10 cellular contexts compared by ENCODE assay signal in genomic region chr1:186511761-186512637, GRCh38. TPM values are rescaled to one million over a fixed set of nuclear protein-coding genes. Genes with fewer than 3 reads are reported as not detected.
A peak's percentile ranks its signal among the peaks of the same experiment; 100 is the strongest.
DNase-seq lines count a peak whose midpoint lies in the region; ATAC-seq and TF ChIP-seq lines count a peak whose summit lies in the region.
"Had no signal": no experiment of that assay in that cellular context is flagged by ENCODE, and none has a peak within 500 bp of the region (broad histone marks: within the 10 kb centered on the region; RNA-seq: fewer than 3 reads in every experiment).

No MANE protein-coding gene starts in this region.

- DNase-seq in DMS153 (lab: John Stamatoyannopoulos, UW) (peak; percentile 5), WTC11 (ENCODE audit: low spot score) (no peak), foreskin fibroblast (no peak), NCI-H1092 (lab: John Stamatoyannopoulos, UW) (no peak), NCI-H1436 treated with DMSO at 0.1 percent for 48 hours (lab: John Stamatoyannopoulos, UW) (no peak)
- no peak for DNase-seq in activated naive CD4-positive, alpha-beta T cell treated with anti-CD3 and anti-CD28 coated beads, Interleukin-2, amount 50 U/mL, for 72 hours (ENCODE audit: low spot score in 2 of 2)
- DNase-seq: central memory CD4-positive, alpha-beta T cell had no signal

- peaks cover under 1% of the 10 kb centered on the region for H3K9me3 Mint-ChIP-seq in WTC11
- peaks cover 10 to 20% of the 10 kb centered on the region in 2 donors for H3K9me3 Mint-ChIP-seq in activated naive CD4-positive, alpha-beta T cell treated with anti-CD3 and anti-CD28 coated beads, Interleukin-2, amount 50 U/mL, for 72 hours

- H3K27me3 Mint-ChIP-seq in WTC11 (ENCODE audit: low read depth): no peaks in the 10 kb centered on the region

- no peak overlapping the region for H3K4me3 ChIP-seq in foreskin fibroblast (ENCODE audit: low read depth in 1 of 2, low read length in 2 of 2)

- H3K4me3 Mint-ChIP-seq in WTC11: no peak overlapping the region

- H3K4me1 Mint-ChIP-seq in WTC11: peaks cover 14% of the 10 kb centered on the region

- peak; percentile 75 for ATAC-seq in GM21390 (IDR thresholded peaks at IDR 0.05; ENCODE audit: unreplicated experiment)
- ATAC-seq in HG03469 (IDR thresholded peaks at IDR 0.05; ENCODE audit: unreplicated experiment): peak; percentile 92
- peak; percentile 65 for ATAC-seq in WTC11
- no peak for ATAC-seq in activated naive CD4-positive, alpha-beta T cell treated with anti-CD3 and anti-CD28 coated beads, Interleukin-2, amount 50 U/mL, for 72 hours
- ATAC-seq: left colon had no signal

- peaks cover under 1% of the 10 kb centered on the region for H3K36me3 Mint-ChIP-seq in WTC11
- H3K36me3 Mint-ChIP-seq in activated naive CD4-positive, alpha-beta T cell treated with anti-CD3 and anti-CD28 coated beads, Interleukin-2, amount 50 U/mL, for 72 hours: peaks cover 5 to 17% of the 10 kb centered on the region in 2 donors

- CTCF ChIA-PET in WTC11 (lab: Charles Lee): interaction anchor here (3.8 kb wide), 1 partner anchor 29 kb away, joined by 11 read pairs; no protein-coding TSS in a partner anchor

- no peak overlapping the region for H3K27ac Mint-ChIP-seq in WTC11
- peak overlapping the region in 1 of 2 donors; percentile 23 for H3K27ac Mint-ChIP-seq in activated naive CD4-positive, alpha-beta T cell treated with anti-CD3 and anti-CD28 coated beads, Interleukin-2, amount 50 U/mL, for 72 hours

- POLR2A ChIA-PET in WTC11 (lab: Charles Lee): no interaction called here

- TF ChIP-seq CTCF in WTC11 (IDR thresholded peaks at IDR 0.05) (no peak), foreskin fibroblast (IDR thresholded peaks at IDR 0.05; ENCODE audit: low read depth, low read length) (no peak)

TF ChIP-seq in WTC11, 78 proteins besides CTCF, POLR2A, EP300 and RAD21 (continues in another document):
- TF ChIP-seq ZNF532 (CRISPR knock-in tag; IDR thresholded peaks at IDR 0.05; ENCODE audit: borderline replicate concordance): no peak
- TF ChIP-seq JAZF1 (CRISPR knock-in tag; IDR thresholded peaks at IDR 0.05): no peak
- no peak for TF ChIP-seq ATF6 (CRISPR knock-in tag; IDR thresholded peaks at IDR 0.05)
- no peak for TF ChIP-seq ZNF671 (CRISPR knock-in tag; IDR thresholded peaks at IDR 0.05)
- TF ChIP-seq TEAD1 (CRISPR knock-in tag; IDR thresholded peaks at IDR 0.05): no peak
- no peak for TF ChIP-seq IRF1 (CRISPR knock-in tag; IDR thresholded peaks at IDR 0.05)
- TF ChIP-seq ATF1 (CRISPR knock-in tag; IDR thresholded peaks at IDR 0.05): no peak
- TF ChIP-seq AFF4 (CRISPR knock-in tag; IDR thresholded peaks at IDR 0.05; ENCODE audit: borderline replicate concordance): no peak
- TF ChIP-seq NR2C2 (CRISPR knock-in tag; IDR thresholded peaks at IDR 0.05): no peak
- TF ChIP-seq ETV6 (CRISPR knock-in tag; IDR thresholded peaks at IDR 0.05): no peak
- TF ChIP-seq PREB (CRISPR knock-in tag; IDR thresholded peaks at IDR 0.05; ENCODE audit: borderline replicate concordance): no peak
- no peak for TF ChIP-seq ATF3 (CRISPR knock-in tag; conservative IDR thresholded peaks at IDR 0.05)
- no peak for TF ChIP-seq IRF2 (CRISPR knock-in tag; IDR thresholded peaks at IDR 0.05; ENCODE audit: borderline replicate concordance, low read depth)
- no peak for TF ChIP-seq TCF7 (CRISPR knock-in tag; IDR thresholded peaks at IDR 0.05; ENCODE audit: low read depth)

RNA-seq across cellular contexts. Expression of gene PDC, which starts 51.1 kb away (rescaled TPM):
- not detected in 3 replicates for total RNA-seq in WTC11 (2021)
- total RNA-seq in activated naive CD4-positive, alpha-beta T cell treated with anti-CD3 and anti-CD28 coated beads, Interleukin-2, amount 50 U/mL, for 72 hours: not detected
- total RNA-seq: left colon had no signal

Comparison
In these comparisons a context has a peak if more than half of its experiments do, and no peak if none do; other contexts are left out.
1. ATAC-seq: peak in GM21390 (single experiment), HG03469 (single experiment) and WTC11 (single experiment); none in activated naive CD4-positive, alpha-beta T cell treated with anti-CD3 and anti-CD28 coated beads, Interleukin-2, amount 50 U/mL, for 72 hours (0 of 2).